8 cellular contexts compared by ENCODE assay signal in the genomic region with DNA sequence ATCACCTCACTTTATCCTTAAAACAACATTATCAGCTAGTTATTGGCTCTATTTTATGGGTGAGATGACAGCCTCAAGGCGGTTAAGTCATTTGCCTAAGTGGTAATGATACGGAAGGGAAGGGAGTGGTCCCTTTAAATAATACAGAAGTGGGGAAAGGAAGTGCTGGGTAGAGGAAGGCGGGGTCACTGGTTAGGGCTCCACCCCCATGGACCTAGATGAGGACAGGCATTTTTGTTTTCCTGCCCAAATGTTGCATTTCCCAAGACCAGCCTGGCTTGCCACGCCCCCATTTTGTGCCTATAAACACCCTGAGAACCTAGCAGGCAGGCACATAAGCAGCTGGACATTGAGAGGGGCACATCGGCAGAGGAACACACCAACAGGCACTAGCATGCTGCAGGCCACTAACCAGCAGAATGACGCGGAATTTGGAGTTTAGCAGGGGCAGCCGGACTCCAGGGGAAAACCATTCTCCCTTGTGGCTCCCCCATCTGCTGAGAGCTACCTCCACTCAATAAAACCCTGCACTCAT.
A peak's percentile ranks its signal among the peaks of the same experiment; 100 is the strongest.
DNase-seq lines count a peak whose midpoint lies in the region; ATAC-seq lines count a peak whose summit lies in the region.

No MANE protein-coding gene starts in this region.

- H3K4me1 ChIP-seq in BLaER1, result no peaks in the 10 kb centered on the region

- peak; percentile 73 for DNase-seq in brain pericyte (ENCODE audit: low read depth, low spot score)
- DNase-seq in middle frontal gyrus (ENCODE audit: extremely low spot score, low spot score), result peak; percentile 16
- no peak for DNase-seq in NCI-H2029 treated with DMSO at 0.1 percent for 48 hours (lab: John Stamatoyannopoulos, UW)
- DNase-seq in stimulated activated CD4-positive, alpha-beta T cell treated with anti-CD3 and anti-CD28 coated beads, Interleukin-4, amount 100 ng/mL, for 1 hour, result no peak
- DNase-seq in activated CD4-positive, CD25-positive, alpha-beta regulatory T cell (lab: John Stamatoyannopoulos, UW), result no peak

- no peak overlapping the region for H3K4me3 ChIP-seq in BLaER1

- no peak overlapping the region for H3K9ac ChIP-seq in BLaER1

- H4K20me1 ChIP-seq in BLaER1, result no peaks in the 10 kb centered on the region

- H3K4me2 ChIP-seq in BLaER1, result 0 out of 2 replicates have a peak overlapping the region, but pooled peaks have one; percentile 5

- no peaks in the 10 kb centered on the region for H3K27me3 ChIP-seq in BLaER1

- no peak overlapping the region for H3K27ac ChIP-seq in BLaER1

- no peaks in the 10 kb centered on the region for H3K9me3 ChIP-seq in BLaER1

- peak; percentile 62 for ATAC-seq in HG03521 (IDR thresholded peaks at IDR 0.05; ENCODE audit: unreplicated experiment)
- no peak for ATAC-seq in GM21825 (IDR thresholded peaks at IDR 0.05; ENCODE audit: unreplicated experiment)

- H3K36me3 ChIP-seq in BLaER1, result no peaks in the 10 kb centered on the region

Comparison
In these comparisons a context has a peak if more than half of its experiments do, and no peak if none do; other contexts are left out.
1. DNase-seq: peak in brain pericyte (single experiment) and middle frontal gyrus (single experiment); none in NCI-H2029 treated with DMSO at 0.1 percent for 48 hours (single experiment), stimulated activated CD4-positive, alpha-beta T cell treated with anti-CD3 and anti-CD28 coated beads, Interleukin-4, amount 100 ng/mL, for 1 hour (single experiment) and activated CD4-positive, CD25-positive, alpha-beta regulatory T cell (0 of 4).